1 cellular context compared by ENCODE assay signal in the genomic region with DNA sequence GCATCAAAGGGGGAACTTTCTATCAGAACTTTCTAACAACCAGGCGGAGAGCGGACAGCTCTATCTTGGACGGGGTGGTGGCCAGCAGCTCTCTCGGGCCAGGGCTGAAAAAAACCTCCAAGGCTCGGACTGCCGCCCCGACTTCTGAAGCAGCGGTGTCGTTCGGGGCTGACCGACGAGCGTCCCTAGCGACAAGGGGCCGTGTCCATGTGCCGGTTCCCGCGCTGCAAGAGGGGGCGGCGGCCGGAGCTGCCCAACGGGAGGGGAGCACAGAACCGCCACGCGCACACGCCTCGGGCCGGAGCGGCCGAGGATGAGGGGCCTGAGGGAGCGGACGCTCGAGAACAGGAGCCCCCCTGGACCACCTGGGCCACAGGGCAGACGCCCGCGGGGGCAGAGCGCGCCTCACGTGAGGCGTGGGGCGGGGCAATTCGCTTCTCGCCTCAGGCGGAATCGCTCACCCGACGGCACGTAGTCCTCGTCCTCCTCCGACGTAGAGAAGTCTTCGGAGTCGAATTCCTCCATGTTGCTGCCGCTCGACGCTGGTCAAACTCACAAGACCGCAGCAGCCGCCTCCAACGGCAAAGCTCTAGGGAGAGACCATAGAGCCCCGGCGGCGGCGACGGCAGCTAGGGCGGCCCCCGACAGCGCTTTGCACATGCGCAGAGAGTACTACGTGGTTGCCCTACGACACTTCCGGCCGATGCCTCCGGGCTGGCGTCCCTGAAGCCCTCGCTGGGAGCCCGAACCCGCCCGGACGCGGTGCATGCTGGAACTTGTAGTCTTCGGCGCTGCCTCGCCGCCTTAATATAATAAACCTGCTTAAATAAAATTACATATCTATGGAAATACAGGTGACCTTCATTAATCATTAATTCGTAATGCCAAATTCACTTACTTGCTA.
A peak's percentile ranks its signal among the peaks of the same experiment; 100 is the strongest.
TF ChIP-seq lines count a peak whose summit lies in the region.

A gene (minus strand): TSS at position 676 of the 904 bp plus-strand sequence. CDS start 151 bp downstream, at position 525.

TF ChIP-seq in HepG2, 621 proteins besides CTCF, POLR2A, EP300 and RAD21 (continued from another document and continues in another):
- TF ChIP-seq, protein P1, sequence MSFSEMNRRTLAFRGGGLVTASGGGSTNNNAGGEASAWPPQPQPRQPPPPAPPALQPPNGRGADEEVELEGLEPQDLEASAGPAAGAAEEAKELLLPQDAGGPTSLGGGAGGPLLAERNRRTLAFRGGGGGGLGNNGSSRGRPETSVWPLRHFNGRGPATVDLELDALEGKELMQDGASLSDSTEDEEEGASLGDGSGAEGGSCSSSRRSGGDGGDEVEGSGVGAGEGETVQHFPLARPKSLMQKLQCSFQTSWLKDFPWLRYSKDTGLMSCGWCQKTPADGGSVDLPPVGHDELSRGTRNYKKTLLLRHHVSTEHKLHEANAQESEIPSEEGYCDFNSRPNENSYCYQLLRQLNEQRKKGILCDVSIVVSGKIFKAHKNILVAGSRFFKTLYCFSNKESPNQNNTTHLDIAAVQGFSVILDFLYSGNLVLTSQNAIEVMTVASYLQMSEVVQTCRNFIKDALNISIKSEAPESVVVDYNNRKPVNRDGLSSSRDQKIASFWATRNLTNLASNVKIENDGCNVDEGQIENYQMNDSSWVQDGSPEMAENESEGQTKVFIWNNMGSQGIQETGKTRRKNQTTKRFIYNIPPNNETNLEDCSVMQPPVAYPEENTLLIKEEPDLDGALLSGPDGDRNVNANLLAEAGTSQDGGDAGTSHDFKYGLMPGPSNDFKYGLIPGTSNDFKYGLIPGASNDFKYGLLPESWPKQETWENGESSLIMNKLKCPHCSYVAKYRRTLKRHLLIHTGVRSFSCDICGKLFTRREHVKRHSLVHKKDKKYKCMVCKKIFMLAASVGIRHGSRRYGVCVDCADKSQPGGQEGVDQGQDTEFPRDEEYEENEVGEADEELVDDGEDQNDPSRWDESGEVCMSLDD (CRISPR knock-in tag; IDR thresholded peaks at IDR 0.05; ENCODE audit: borderline replicate concordance): 0 out of 2 replicates have a peak, but pooled peaks have one; percentile 33
- TF ChIP-seq ZNF121 (CRISPR knock-in tag; IDR thresholded peaks at IDR 0.05) (no peak; the same call in 1 of the 2 replicates), ZNF614 (CRISPR knock-in tag; IDR thresholded peaks at IDR 0.05; ENCODE audit: borderline replicate concordance) (peak; percentile 45; the same call in 1 of the 2 replicates), MBD4 (IDR thresholded peaks at IDR 0.05; ENCODE audit: borderline replicate concordance, low read length) (no peak), ZSCAN9 (CRISPR knock-in tag; IDR thresholded peaks at IDR 0.05; ENCODE audit: borderline replicate concordance) (peak; percentile 89; the same call in 1 of the 2 replicates), ZNF652 (CRISPR knock-in tag; IDR thresholded peaks at IDR 0.05; ENCODE audit: borderline replicate concordance, low read depth) (no peak), ZBTB7B (CRISPR knock-in tag; IDR thresholded peaks at IDR 0.05) (peak; percentile 83), TMF1 (CRISPR knock-in tag; IDR thresholded peaks at IDR 0.05; ENCODE audit: low read depth) (peak; percentile 97), ZZZ3 (CRISPR knock-in tag; IDR thresholded peaks at IDR 0.05; ENCODE audit: borderline replicate concordance) (peak; percentile 75; the same call in 1 of the 2 replicates), HOXA5 (CRISPR knock-in tag; IDR thresholded peaks at IDR 0.05) (peak; percentile 42; the same call in 1 of the 2 replicates), HNRNPUL1 (IDR thresholded peaks at IDR 0.05; ENCODE audit: low read depth, low read length) (no peak), ESRRA (CRISPR knock-in tag; IDR thresholded peaks at IDR 0.05; ENCODE audit: low read depth) (peak; percentile 55; the same call in 1 of the 2 replicates), ZNF562 (CRISPR knock-in tag; IDR thresholded peaks at IDR 0.05; ENCODE audit: borderline replicate concordance) (no peak), MEIS1 (CRISPR knock-in tag; IDR thresholded peaks at IDR 0.05; ENCODE audit: borderline replicate concordance) (peak; percentile 90; the same call in 1 of the 2 replicates), RFX3 (CRISPR knock-in tag; IDR thresholded peaks at IDR 0.05) (peak; percentile 86), TOE1 (CRISPR knock-in tag; IDR thresholded peaks at IDR 0.05) (peak; percentile 68; the same call in 1 of the 2 replicates), NFKBIZ (CRISPR knock-in tag; IDR thresholded peaks at IDR 0.05) (0 out of 2 replicates have a peak, but pooled peaks have one; percentile 22), ADNP (CRISPR knock-in tag; IDR thresholded peaks at IDR 0.05) (no peak), ZKSCAN1 (IDR thresholded peaks at IDR 0.05; ENCODE audit: low read length) (no peak), ZFP90 (CRISPR knock-in tag; IDR thresholded peaks at IDR 0.05; ENCODE audit: borderline replicate concordance) (peak; percentile 28; the same call in 1 of the 2 replicates), ZNF577 (CRISPR knock-in tag; IDR thresholded peaks at IDR 0.05; ENCODE audit: borderline replicate concordance, low read depth) (no peak), HMG20A (CRISPR knock-in tag; IDR thresholded peaks at IDR 0.05; ENCODE audit: borderline replicate concordance) (no peak)
- TF ChIP-seq, protein P2, sequence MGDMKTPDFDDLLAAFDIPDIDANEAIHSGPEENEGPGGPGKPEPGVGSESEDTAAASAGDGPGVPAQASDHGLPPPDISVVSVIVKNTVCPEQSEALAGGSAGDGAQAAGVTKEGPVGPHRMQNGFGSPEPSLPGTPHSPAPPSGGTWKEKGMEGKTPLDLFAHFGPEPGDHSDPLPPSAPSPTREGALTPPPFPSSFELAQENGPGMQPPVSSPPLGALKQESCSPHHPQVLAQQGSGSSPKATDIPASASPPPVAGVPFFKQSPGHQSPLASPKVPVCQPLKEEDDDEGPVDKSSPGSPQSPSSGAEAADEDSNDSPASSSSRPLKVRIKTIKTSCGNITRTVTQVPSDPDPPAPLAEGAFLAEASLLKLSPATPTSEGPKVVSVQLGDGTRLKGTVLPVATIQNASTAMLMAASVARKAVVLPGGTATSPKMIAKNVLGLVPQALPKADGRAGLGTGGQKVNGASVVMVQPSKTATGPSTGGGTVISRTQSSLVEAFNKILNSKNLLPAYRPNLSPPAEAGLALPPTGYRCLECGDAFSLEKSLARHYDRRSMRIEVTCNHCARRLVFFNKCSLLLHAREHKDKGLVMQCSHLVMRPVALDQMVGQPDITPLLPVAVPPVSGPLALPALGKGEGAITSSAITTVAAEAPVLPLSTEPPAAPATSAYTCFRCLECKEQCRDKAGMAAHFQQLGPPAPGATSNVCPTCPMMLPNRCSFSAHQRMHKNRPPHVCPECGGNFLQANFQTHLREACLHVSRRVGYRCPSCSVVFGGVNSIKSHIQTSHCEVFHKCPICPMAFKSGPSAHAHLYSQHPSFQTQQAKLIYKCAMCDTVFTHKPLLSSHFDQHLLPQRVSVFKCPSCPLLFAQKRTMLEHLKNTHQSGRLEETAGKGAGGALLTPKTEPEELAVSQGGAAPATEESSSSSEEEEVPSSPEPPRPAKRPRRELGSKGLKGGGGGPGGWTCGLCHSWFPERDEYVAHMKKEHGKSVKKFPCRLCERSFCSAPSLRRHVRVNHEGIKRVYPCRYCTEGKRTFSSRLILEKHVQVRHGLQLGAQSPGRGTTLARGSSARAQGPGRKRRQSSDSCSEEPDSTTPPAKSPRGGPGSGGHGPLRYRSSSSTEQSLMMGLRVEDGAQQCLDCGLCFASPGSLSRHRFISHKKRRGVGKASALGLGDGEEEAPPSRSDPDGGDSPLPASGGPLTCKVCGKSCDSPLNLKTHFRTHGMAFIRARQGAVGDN (CRISPR knock-in tag; IDR thresholded peaks at IDR 0.05): peak; percentile 99
- TF ChIP-seq, protein P3, sequence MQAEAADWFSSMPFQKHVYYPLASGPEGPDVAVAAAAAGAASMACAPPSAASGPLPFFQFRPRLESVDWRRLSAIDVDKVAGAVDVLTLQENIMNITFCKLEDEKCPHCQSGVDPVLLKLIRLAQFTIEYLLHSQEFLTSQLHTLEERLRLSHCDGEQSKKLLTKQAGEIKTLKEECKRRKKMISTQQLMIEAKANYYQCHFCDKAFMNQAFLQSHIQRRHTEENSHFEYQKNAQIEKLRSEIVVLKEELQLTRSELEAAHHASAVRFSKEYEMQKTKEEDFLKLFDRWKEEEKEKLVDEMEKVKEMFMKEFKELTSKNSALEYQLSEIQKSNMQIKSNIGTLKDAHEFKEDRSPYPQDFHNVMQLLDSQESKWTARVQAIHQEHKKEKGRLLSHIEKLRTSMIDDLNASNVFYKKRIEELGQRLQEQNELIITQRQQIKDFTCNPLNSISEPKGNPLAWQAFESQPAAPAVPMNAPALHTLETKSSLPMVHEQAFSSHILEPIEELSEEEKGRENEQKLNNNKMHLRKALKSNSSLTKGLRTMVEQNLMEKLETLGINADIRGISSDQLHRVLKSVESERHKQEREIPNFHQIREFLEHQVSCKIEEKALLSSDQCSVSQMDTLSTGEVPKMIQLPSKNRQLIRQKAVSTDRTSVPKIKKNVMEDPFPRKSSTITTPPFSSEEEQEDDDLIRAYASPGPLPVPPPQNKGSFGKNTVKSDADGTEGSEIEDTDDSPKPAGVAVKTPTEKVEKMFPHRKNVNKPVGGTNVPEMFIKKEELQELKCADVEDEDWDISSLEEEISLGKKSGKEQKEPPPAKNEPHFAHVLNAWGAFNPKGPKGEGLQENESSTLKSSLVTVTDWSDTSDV (CRISPR knock-in tag; IDR thresholded peaks at IDR 0.05): peak; percentile 98
- TF ChIP-seq, protein P4, sequence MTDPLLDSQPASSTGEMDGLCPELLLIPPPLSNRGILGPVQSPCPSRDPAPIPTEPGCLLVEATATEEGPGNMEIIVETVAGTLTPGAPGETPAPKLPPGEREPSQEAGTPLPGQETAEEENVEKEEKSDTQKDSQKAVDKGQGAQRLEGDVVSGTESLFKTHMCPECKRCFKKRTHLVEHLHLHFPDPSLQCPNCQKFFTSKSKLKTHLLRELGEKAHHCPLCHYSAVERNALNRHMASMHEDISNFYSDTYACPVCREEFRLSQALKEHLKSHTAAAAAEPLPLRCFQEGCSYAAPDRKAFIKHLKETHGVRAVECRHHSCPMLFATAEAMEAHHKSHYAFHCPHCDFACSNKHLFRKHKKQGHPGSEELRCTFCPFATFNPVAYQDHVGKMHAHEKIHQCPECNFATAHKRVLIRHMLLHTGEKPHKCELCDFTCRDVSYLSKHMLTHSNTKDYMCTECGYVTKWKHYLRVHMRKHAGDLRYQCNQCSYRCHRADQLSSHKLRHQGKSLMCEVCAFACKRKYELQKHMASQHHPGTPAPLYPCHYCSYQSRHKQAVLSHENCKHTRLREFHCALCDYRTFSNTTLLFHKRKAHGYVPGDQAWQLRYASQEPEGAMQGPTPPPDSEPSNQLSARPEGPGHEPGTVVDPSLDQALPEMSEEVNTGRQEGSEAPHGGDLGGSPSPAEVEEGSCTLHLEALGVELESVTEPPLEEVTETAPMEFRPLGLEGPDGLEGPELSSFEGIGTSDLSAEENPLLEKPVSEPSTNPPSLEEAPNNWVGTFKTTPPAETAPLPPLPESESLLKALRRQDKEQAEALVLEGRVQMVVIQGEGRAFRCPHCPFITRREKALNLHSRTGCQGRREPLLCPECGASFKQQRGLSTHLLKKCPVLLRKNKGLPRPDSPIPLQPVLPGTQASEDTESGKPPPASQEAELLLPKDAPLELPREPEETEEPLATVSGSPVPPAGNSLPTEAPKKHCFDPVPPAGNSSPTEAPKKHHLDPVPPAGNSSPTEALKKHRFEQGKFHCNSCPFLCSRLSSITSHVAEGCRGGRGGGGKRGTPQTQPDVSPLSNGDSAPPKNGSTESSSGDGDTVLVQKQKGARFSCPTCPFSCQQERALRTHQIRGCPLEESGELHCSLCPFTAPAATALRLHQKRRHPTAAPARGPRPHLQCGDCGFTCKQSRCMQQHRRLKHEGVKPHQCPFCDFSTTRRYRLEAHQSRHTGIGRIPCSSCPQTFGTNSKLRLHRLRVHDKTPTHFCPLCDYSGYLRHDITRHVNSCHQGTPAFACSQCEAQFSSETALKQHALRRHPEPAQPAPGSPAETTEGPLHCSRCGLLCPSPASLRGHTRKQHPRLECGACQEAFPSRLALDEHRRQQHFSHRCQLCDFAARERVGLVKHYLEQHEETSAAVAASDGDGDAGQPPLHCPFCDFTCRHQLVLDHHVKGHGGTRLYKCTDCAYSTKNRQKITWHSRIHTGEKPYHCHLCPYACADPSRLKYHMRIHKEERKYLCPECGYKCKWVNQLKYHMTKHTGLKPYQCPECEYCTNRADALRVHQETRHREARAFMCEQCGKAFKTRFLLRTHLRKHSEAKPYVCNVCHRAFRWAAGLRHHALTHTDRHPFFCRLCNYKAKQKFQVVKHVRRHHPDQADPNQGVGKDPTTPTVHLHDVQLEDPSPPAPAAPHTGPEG (CRISPR knock-in tag; IDR thresholded peaks at IDR 0.05): 0 out of 2 replicates have a peak, but pooled peaks have one; percentile 67
- TF ChIP-seq, protein P5, sequence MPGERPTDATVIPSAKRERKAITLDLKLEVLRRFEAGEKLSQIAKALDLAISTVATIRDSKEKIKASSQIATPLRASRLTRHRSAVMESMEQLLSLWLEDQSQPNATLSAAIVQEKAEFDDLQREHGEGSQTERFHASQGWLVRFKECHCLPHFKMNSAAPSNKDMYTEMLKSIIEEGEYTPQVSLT (CRISPR knock-in tag; IDR thresholded peaks at IDR 0.05; ENCODE audit: borderline replicate concordance, low read depth): no peak
- TF ChIP-seq, protein P6, sequence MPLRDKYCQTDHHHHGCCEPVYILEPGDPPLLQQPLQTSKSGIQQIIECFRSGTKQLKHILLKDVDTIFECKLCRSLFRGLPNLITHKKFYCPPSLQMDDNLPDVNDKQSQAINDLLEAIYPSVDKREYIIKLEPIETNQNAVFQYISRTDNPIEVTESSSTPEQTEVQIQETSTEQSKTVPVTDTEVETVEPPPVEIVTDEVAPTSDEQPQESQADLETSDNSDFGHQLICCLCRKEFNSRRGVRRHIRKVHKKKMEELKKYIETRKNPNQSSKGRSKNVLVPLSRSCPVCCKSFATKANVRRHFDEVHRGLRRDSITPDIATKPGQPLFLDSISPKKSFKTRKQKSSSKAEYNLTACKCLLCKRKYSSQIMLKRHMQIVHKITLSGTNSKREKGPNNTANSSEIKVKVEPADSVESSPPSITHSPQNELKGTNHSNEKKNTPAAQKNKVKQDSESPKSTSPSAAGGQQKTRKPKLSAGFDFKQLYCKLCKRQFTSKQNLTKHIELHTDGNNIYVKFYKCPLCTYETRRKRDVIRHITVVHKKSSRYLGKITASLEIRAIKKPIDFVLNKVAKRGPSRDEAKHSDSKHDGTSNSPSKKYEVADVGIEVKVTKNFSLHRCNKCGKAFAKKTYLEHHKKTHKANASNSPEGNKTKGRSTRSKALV (CRISPR knock-in tag; IDR thresholded peaks at IDR 0.05): peak; percentile 20; the same call in 1 of the 2 replicates
- TF ChIP-seq, protein P7, sequence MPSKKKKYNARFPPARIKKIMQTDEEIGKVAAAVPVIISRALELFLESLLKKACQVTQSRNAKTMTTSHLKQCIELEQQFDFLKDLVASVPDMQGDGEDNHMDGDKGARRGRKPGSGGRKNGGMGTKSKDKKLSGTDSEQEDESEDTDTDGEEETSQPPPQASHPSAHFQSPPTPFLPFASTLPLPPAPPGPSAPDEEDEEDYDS (CRISPR knock-in tag; IDR thresholded peaks at IDR 0.05): no peak
- TF ChIP-seq, protein P8, sequence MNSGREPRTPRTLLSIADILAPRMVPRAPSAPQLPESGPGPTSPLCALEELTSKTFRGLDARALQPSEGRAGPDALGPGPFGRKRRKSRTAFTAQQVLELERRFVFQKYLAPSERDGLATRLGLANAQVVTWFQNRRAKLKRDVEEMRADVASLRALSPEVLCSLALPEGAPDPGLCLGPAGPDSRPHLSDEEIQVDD (CRISPR knock-in tag; IDR thresholded peaks at IDR 0.05; ENCODE audit: borderline replicate concordance): peak; percentile 98
